In the genomic region with DNA sequence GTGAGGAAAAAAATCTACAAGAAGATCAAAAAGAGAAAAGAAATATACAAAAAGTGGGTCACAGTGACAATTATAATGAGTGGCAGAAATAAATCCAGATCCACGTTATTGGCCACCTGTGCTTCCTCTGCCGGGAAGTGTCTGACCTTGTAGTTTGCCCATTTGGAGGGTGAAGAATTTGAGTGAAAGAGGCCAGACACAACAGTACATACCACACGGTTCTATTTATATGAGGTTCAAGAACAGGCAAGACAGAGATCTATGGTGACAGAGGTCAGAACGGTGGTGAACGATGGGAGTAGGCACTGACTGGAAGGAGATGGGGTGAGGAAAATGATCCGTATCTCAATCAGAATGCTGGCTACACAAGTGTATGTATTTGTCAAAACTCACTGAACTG, we compare ENCODE assay signal across 19 cellular contexts.
"Had no signal": no experiment of that assay in that cellular context is flagged by ENCODE, and none has a peak within 500 bp of the region (broad histone marks: within the 10 kb centered on the region; RNA-seq: fewer than 3 reads in every experiment).

No MANE protein-coding gene starts in this region.

- H3K27me3 ChIP-seq: foreskin keratinocyte, neural progenitor cell, sigmoid colon, stomach, transverse colon had no signal

- H3K4me3 Mint-ChIP-seq: dendritic cell treated with granulocyte-macrophage colony-stimulating factor and Interleukin-4, amounts not matched to agents 40 ng/mL and 50 ng/mL, for 4 days; memory B cell; mesothelial cell of epicardium; natural killer cell; neural progenitor cell had no signal

- H3K4me1 Mint-ChIP-seq: mesothelial cell of epicardium, neural progenitor cell had no signal

- H3K4me3 ChIP-seq: lower lobe of right lung, neural progenitor cell, prostate gland, sigmoid colon, skin epidermis, stomach, thoracic aorta, transverse colon had no signal

- H3K9me3 Mint-ChIP-seq: dendritic cell treated with granulocyte-macrophage colony-stimulating factor and Interleukin-4, amounts not matched to agents 40 ng/mL and 50 ng/mL, for 4 days; memory B cell; mesothelial cell of epicardium; natural killer cell; neural progenitor cell had no signal

- H3K9me3 ChIP-seq: lower lobe of right lung, prostate gland, sigmoid colon, stomach, thoracic aorta, transverse colon had no signal

- DNase-seq: foreskin keratinocyte; hippocampal formation; lower lobe of right lung; natural killer cell; nucleus accumbens; sigmoid colon; stimulated activated CD4-positive, alpha-beta T cell treated with anti-CD3 and anti-CD28 coated beads, Interleukin-12 subunit alpha, Interleukin-12 subunit beta, amount 100 ng/mL, for 4 hours; stimulated activated naive CD4-positive, alpha-beta T cell; stomach; substantia nigra; transverse colon had no signal

- ATAC-seq: foreskin keratinocyte, lower lobe of right lung, natural killer cell had no signal

- H3K4me1 ChIP-seq: neural progenitor cell, parathyroid adenoma, prostate gland, sigmoid colon had no signal

- H3K27ac ChIP-seq: foreskin keratinocyte, lower lobe of right lung, neural progenitor cell, parathyroid adenoma, prostate gland, sigmoid colon, skin epidermis, stomach, transverse colon had no signal

- H3K36me3 Mint-ChIP-seq: neural progenitor cell had no signal

- H3K36me3 ChIP-seq: neural progenitor cell, prostate gland, thoracic aorta had no signal

- H3K27me3 Mint-ChIP-seq: dendritic cell treated with granulocyte-macrophage colony-stimulating factor and Interleukin-4, amounts not matched to agents 40 ng/mL and 50 ng/mL, for 4 days; memory B cell had no signal

- H3K27ac Mint-ChIP-seq: dendritic cell treated with granulocyte-macrophage colony-stimulating factor and Interleukin-4, amounts not matched to agents 40 ng/mL and 50 ng/mL, for 4 days; memory B cell; mesothelial cell of epicardium; natural killer cell; neural progenitor cell had no signal
